8 cellular contexts compared by ENCODE assay signal in genomic region chr5:140710899-140711552, GRCh38. TPM values are rescaled to one million over a fixed set of nuclear protein-coding genes. Genes with fewer than 3 reads are reported as not detected.
DNase-seq lines count a peak whose midpoint lies in the region; ATAC-seq and TF ChIP-seq lines count a peak whose summit lies in the region.

No MANE protein-coding gene starts in this region.

- H3K27ac ChIP-seq in A673 (ENCODE audit: low read depth, low read length, poor library complexity, severe bottlenecking) = peak overlapping the region; percentile 91

- H3K36me3 Mint-ChIP-seq in chondrocyte (ENCODE audit: low read depth) = peaks cover 9% of the 10 kb centered on the region

- H3K4me3 Mint-ChIP-seq in chondrocyte (ENCODE audit: unreplicated experiment) = peak overlapping the region; percentile 87

- H3K27me3 ChIP-seq in A673 (replicated peaks; ENCODE audit: insufficient read depth, low read depth, low read length, poor library complexity) (no peaks in the 10 kb centered on the region), kidney epithelial cell (ENCODE audit: control insufficient read depth, insufficient read depth, low read length) (no peaks in the 10 kb centered on the region)

- no peaks in the 10 kb centered on the region for H3K4me1 ChIP-seq in A673 (ENCODE audit: insufficient read depth, low read length, poor library complexity, severe bottlenecking)

- H3K27me3 Mint-ChIP-seq in chondrocyte (ENCODE audit: low read depth) = no peaks in the 10 kb centered on the region

- H3K36me3 ChIP-seq in A673 (ENCODE audit: insufficient read depth, low read length, poor library complexity, severe bottlenecking) (peaks cover under 1% of the 10 kb centered on the region), kidney epithelial cell (ENCODE audit: control insufficient read depth, insufficient read depth, low read length) (no peaks in the 10 kb centered on the region)

- H3K9me3 ChIP-seq in A673 (ENCODE audit: low read depth, low read length, poor library complexity, severe bottlenecking) = no peaks in the 10 kb centered on the region

- POLR2A ChIA-PET in A673 (lab: Charles Lee; ENCODE audit: low non-redundant PET) = no interaction called here

- ATAC-seq in GM18870 (IDR thresholded peaks at IDR 0.05; ENCODE audit: unreplicated experiment) (peak; percentile 92), HG03139 (IDR thresholded peaks at IDR 0.05; ENCODE audit: unreplicated experiment) (peak; percentile 85)

- no peaks in the 10 kb centered on the region for H3K9me3 Mint-ChIP-seq in chondrocyte (ENCODE audit: low read depth)

- H3K4me3 ChIP-seq in A673 (ENCODE audit: low read depth, low read length, poor library complexity, severe bottlenecking) = peak overlapping the region; percentile 66
- peak overlapping the region; percentile 52 for H3K4me3 ChIP-seq in kidney epithelial cell (ENCODE audit: low read depth, low read length)

- no TSS peak for BruUV-seq in A673 (replicated peaks; lab: Mats Ljungman, UMichigan)

- peaks cover 16% of the 10 kb centered on the region for H3K4me1 Mint-ChIP-seq in chondrocyte (ENCODE audit: low read depth)

- TF ChIP-seq CTCF in A673 (conservative IDR thresholded peaks at IDR 0.05; ENCODE audit: low read depth, low read length) = no peak
- TF ChIP-seq CTCF in chondrocyte (IDR thresholded peaks at IDR 0.05) = no peak
- TF ChIP-seq CTCF in kidney epithelial cell (IDR thresholded peaks at IDR 0.05; ENCODE audit: insufficient read depth, low read length, poor library complexity, severe bottlenecking) = no peak

- H3K27ac Mint-ChIP-seq in chondrocyte (ENCODE audit: unreplicated experiment) = peak overlapping the region; percentile 96

- CTCF ChIA-PET in A673 (lab: Charles Lee) = interaction anchor here (0.6 kb wide), 3 partner anchors 9 to 117 kb away, joined by 3 to 4 read pairs (median 4); partner anchors contain the start of gene PCDHA6

- intact Hi-C loops in A673 (cut with micrococcal nuclease; ENCODE audit: unreplicated experiment) = loop anchor here (5.0 to 10.0 kb wide), 2 partner anchors 156 to 464 kb away; partner anchors contain the start of gene SRA1

- peak; percentile 98 for DNase-seq in A673 (ENCODE audit: low spot score)
- peak; percentile 77 for DNase-seq in NCI-H345 (lab: John Stamatoyannopoulos, UW)
- peak; percentile 79 to 86 for DNase-seq in activated CD4-positive, alpha-beta T cell treated with anti-CD3 and anti-CD28 coated beads for 24 hours (ENCODE audit: low read depth in 2 of 2)
- DNase-seq in chondrocyte (ENCODE audit: low spot score) = peak; percentile 96
- DNase-seq in kidney epithelial cell (ENCODE audit: low read depth) = peak; percentile 89
- peak; percentile 67 to 71 for DNase-seq in stimulated activated CD4-positive, alpha-beta T cell treated with anti-CD3 and anti-CD28 coated beads, Interleukin-15, amount 100 ng/mL, for 1 hour (ENCODE audit: low read depth in 1 of 2, low spot score in 1 of 2)

RNA-seq across cellular contexts. Expression of gene ZMAT2, which starts 10.8 kb away (rescaled TPM):
- 64.0 and 68.0 TPM in 2 replicates for total RNA-seq in A673 (2021)
- 37.0 to 50.3 TPM (median 39.2 TPM) in 3 replicates for total RNA-seq in chondrocyte
- 27.2 and 42.4 TPM in 2 replicates for total RNA-seq in kidney epithelial cell

RNA-seq across cellular contexts. Expression of gene HARS2, which starts 19.8 kb away (rescaled TPM):
- total RNA-seq in A673 (2021) (33.0 and 33.7 TPM in 2 replicates), chondrocyte (22.8 to 27.4 TPM (median 22.8 TPM) in 3 replicates), kidney epithelial cell (31.6 and 33.9 TPM in 2 replicates)

RNA-seq across cellular contexts. Expression of gene HARS1, which starts 19.9 kb away (rescaled TPM):
- total RNA-seq in A673 (2021) (95.6 and 101 TPM in 2 replicates), chondrocyte (62.9 to 83.4 TPM (median 67.5 TPM) in 3 replicates), kidney epithelial cell (80.6 and 97.1 TPM in 2 replicates)

RNA-seq across cellular contexts. Expression of gene DND1, which starts 37.6 kb away (rescaled TPM):
- total RNA-seq in A673 (2021) = 2.3 and 3.0 TPM in 2 replicates
- 1.3 to 1.5 TPM (median 1.3 TPM) in 3 replicates for total RNA-seq in chondrocyte
- total RNA-seq in kidney epithelial cell = 0.34 and 1.0 TPM in 2 replicates

RNA-seq across cellular contexts. Expression of gene WDR55, which starts 46.3 kb away (rescaled TPM):
- total RNA-seq in A673 (2021) = 31.1 and 33.2 TPM in 2 replicates
- total RNA-seq in chondrocyte = 24.5 to 31.4 TPM (median 24.6 TPM) in 3 replicates
- 20.1 and 22.5 TPM in 2 replicates for total RNA-seq in kidney epithelial cell

Comparison
In these comparisons a context has a peak if more than half of its experiments do, and no peak if none do; other contexts are left out.
1. Peak in every context shown above with its lines: DNase-seq, ATAC-seq, H3K4me3 ChIP-seq and H3K27ac ChIP-seq.